Comparison of ENCODE assay signal across 12 cellular contexts in genomic region chr2:20930928-20931327, GRCh38.
A peak's percentile ranks its signal among the peaks of the same experiment; 100 is the strongest.
DNase-seq lines count a peak whose midpoint lies in the region; ATAC-seq, FAIRE-seq and TF ChIP-seq lines count a peak whose summit lies in the region.
"Had no signal": no experiment of that assay in that cellular context is flagged by ENCODE, and none has a peak within 500 bp of the region (broad histone marks: within the 10 kb centered on the region; RNA-seq: fewer than 3 reads in every experiment).

No MANE protein-coding gene starts in this region.

- H3K27me3 ChIP-seq in SK-N-SH (ENCODE audit: insufficient read depth) (no peaks in the 10 kb centered on the region), pancreas (no peaks in the 10 kb centered on the region), testis (no peaks in the 10 kb centered on the region)

- TF ChIP-seq POLR2A in testis (IDR thresholded peaks at IDR 0.05), result no peak

- no peak for TF ChIP-seq RAD21 in SK-N-SH (IDR thresholded peaks at IDR 0.05; ENCODE audit: low read length)

- peak overlapping the region; percentile 12; the same call in 1 of the 2 replicates for H3K4me2 ChIP-seq in SK-N-SH

- H3K9ac ChIP-seq in SK-N-SH, result 0 out of 2 replicates have a peak overlapping the region, but pooled peaks have one; percentile 5

- peak overlapping the region; percentile 24 to 58; a peak in 2 of 4 replicates for H3K27ac ChIP-seq in SK-N-SH (ENCODE audit: low read depth in 2 of 2, low read length in 1 of 2)
- no peak overlapping the region for H3K27ac ChIP-seq in pancreas
- H3K27ac ChIP-seq in testis, result no peak overlapping the region

- H3K36me3 ChIP-seq in SK-N-SH (replicated peaks in 1 of 2; ENCODE audit: control insufficient read depth in 1 of 2, insufficient read depth in 2 of 2, low read length in 1 of 2) (no peaks in the 10 kb centered on the region), pancreas (no peaks in the 10 kb centered on the region), testis (ENCODE audit: low read depth, missing control alignments) (no peaks in the 10 kb centered on the region)

- peak in 3 of 4 donors; percentile 14 to 48 (median 18) for ATAC-seq in pancreas
- no peak for ATAC-seq in GM21825 (IDR thresholded peaks at IDR 0.05; ENCODE audit: unreplicated experiment)
- ATAC-seq: activated CD4-positive, alpha-beta T cell treated with anti-CD3 and anti-CD28 coated beads for 36 hours had no signal

- H3K4me1 ChIP-seq in SK-N-SH (ENCODE audit: control insufficient read depth in 1 of 2, insufficient read depth in 2 of 2, low read depth in 1 of 2, low read length in 1 of 2) (peaks cover 20 to 32% of the 10 kb centered on the region in 2 experiments), pancreas (no peaks in the 10 kb centered on the region), testis (no peaks in the 10 kb centered on the region)

- CTCF ChIA-PET in SK-N-SH (lab: Yijun Ruan, JAX), result interaction anchor here (1.0 to 1.2 kb wide), 3 partner anchors 15 to 149 kb away, joined by 3 read pairs; no protein-coding TSS in a partner anchor

- TF ChIP-seq CTCF in SK-N-SH (IDR thresholded peaks at IDR 0.05), result no peak
- TF ChIP-seq CTCF in foreskin fibroblast (IDR thresholded peaks at IDR 0.05; ENCODE audit: low read depth, low read length), result no peak
- TF ChIP-seq CTCF in pancreas (IDR thresholded peaks at IDR 0.05), result no peak
- TF ChIP-seq CTCF in testis (IDR thresholded peaks at IDR 0.05), result no peak

- 0% methylated on average over 3 of the region's 3 CpGs for WGBS in SK-N-SH (ENCODE audit: low lambda C conversion rate)
- 25 to 31% methylated on average over 3 of the region's 3 CpGs for WGBS in pancreas, 2 donors
- WGBS in testis, 2 donors, result 46 to 51% methylated on average over 3 of the region's 3 CpGs

- H2AFZ ChIP-seq in SK-N-SH (ENCODE audit: low read depth), result no peak overlapping the region

- intact Hi-C loops in pancreas (cut with DNase I), result no loop called here
- intact Hi-C loops in testis (cut with DNase I; ENCODE audit: low total_unique reads), result no loop called here

- peak; percentile 32 to 93; a peak in 3 of 4 replicates for TF ChIP-seq EP300 in SK-N-SH (IDR thresholded peaks at IDR 0.05; ENCODE audit: borderline replicate concordance in 1 of 2, low read depth in 1 of 2, low read length in 1 of 2)

- no peaks in the 10 kb centered on the region for H3K9me2 ChIP-seq in SK-N-SH

- peaks cover 13% of the 10 kb centered on the region for H3F3A ChIP-seq in SK-N-SH (replicated peaks; ENCODE audit: insufficient read depth)

- DNase-seq in GM03348 (ENCODE audit: low spot score) (peak; percentile 65), SK-N-SH (no peak), foreskin fibroblast (peak; percentile 14 to 60), pancreas (no peak), testis (no peak), NK-92 (lab: John Stamatoyannopoulos, UW; ENCODE audit: unreplicated experiment) (no peak), SIG-M5 treated with dmso at 0.1 percent for 504 hours (lab: John Stamatoyannopoulos, UW; ENCODE audit: unreplicated experiment) (no peak)
- DNase-seq: activated CD4-positive, alpha-beta T cell treated with anti-CD3 and anti-CD28 coated beads for 36 hours; GDM1; NCI-H2171 treated with DMSO at 0.1 percent for 48 hours; substantia nigra had no signal

- POLR2A ChIA-PET in SK-N-SH (lab: Yijun Ruan, JAX), result no interaction called here

- H3K79me2 ChIP-seq in SK-N-SH (ENCODE audit: insufficient read depth), result no peaks in the 10 kb centered on the region

- H3K4me3 ChIP-seq in SK-N-SH (ENCODE audit: low read depth in 2 of 2, low read length in 1 of 2) (no peak overlapping the region), foreskin fibroblast (ENCODE audit: low read depth in 1 of 2, low read length in 2 of 2) (no peak overlapping the region), pancreas (no peak overlapping the region), testis (no peak overlapping the region)

- H3K9me3 ChIP-seq in SK-N-SH (no peaks in the 10 kb centered on the region), pancreas (no peaks in the 10 kb centered on the region), testis (no peaks in the 10 kb centered on the region)

- H4K20me1 ChIP-seq in SK-N-SH (ENCODE audit: insufficient read depth), result no peaks in the 10 kb centered on the region

- FAIRE-seq in pancreas (lab: Jason Lieb, UNC), result no peak

TF ChIP-seq in SK-N-SH, 30 proteins besides CTCF, POLR2A, EP300 and RAD21 (continues in another document):
- no peak for TF ChIP-seq SMC3 (IDR thresholded peaks at IDR 0.05; ENCODE audit: low read depth, low read length)
- no peak for TF ChIP-seq TAF1 (IDR thresholded peaks at IDR 0.05; ENCODE audit: borderline replicate concordance, low read depth, low read length)
- TF ChIP-seq MEF2A (IDR thresholded peaks at IDR 0.05; ENCODE audit: borderline replicate concordance, low read depth), result no peak
- no peak for TF ChIP-seq GABPA (IDR thresholded peaks at IDR 0.05; ENCODE audit: low read depth)
- peak; percentile 72; the same call in 1 of the 2 replicates for TF ChIP-seq RXRA (IDR thresholded peaks at IDR 0.05; ENCODE audit: borderline replicate concordance, low read depth)
- peak; percentile 77 for TF ChIP-seq POLR2AphosphoS5 (IDR thresholded peaks at IDR 0.05; ENCODE audit: low read depth, low read length)
- peak; percentile 72; the same call in 1 of the 2 replicates for TF ChIP-seq ZBTB33 (IDR thresholded peaks at IDR 0.05; ENCODE audit: borderline replicate concordance, low read depth)
- TF ChIP-seq EZH2phosphoT487 (IDR thresholded peaks at IDR 0.05; ENCODE audit: borderline replicate concordance, low read depth), result no peak
- no peak for TF ChIP-seq MXI1 (IDR thresholded peaks at IDR 0.05; ENCODE audit: low read depth, low read length)
- TF ChIP-seq NRF1 (IDR thresholded peaks at IDR 0.05; ENCODE audit: low read depth, low read length), result no peak
- peak; percentile 38; the same call in 1 of the 2 replicates for TF ChIP-seq MAX (IDR thresholded peaks at IDR 0.05; ENCODE audit: low read depth)
- TF ChIP-seq NFIC (IDR thresholded peaks at IDR 0.05; ENCODE audit: borderline replicate concordance), result peak; percentile 90
- 0 out of 2 replicates have a peak, but pooled peaks have one; percentile 27 for TF ChIP-seq RCOR1 (IDR thresholded peaks at IDR 0.05; ENCODE audit: low read length)
- no peak for TF ChIP-seq SIN3A (IDR thresholded peaks at IDR 0.05; ENCODE audit: borderline replicate concordance, low read depth, low read length)
- TF ChIP-seq IRF3 (IDR thresholded peaks at IDR 0.05; ENCODE audit: low read depth, low read length), result no peak
- TF ChIP-seq GATA2 (CRISPR knock-in tag; IDR thresholded peaks at IDR 0.05), result no peak
- peak; percentile 74 for TF ChIP-seq TEAD4 (IDR thresholded peaks at IDR 0.05; ENCODE audit: borderline replicate concordance, insufficient read depth)
- peak; percentile 96 for TF ChIP-seq TCF12 (IDR thresholded peaks at IDR 0.05)
- TF ChIP-seq JUND (IDR thresholded peaks at IDR 0.05), result peak; percentile 56
- no peak for TF ChIP-seq USF2 (IDR thresholded peaks at IDR 0.05; ENCODE audit: borderline replicate concordance, low read depth, low read length)
- TF ChIP-seq FOXM1 (IDR thresholded peaks at IDR 0.05; ENCODE audit: low read depth), result peak; percentile 68
- TF ChIP-seq FOSL2 (IDR thresholded peaks at IDR 0.05; ENCODE audit: borderline replicate concordance, low read depth), result peak; percentile 65
- TF ChIP-seq CHD2 (IDR thresholded peaks at IDR 0.05; ENCODE audit: low read length, partially characterized antibody), result no peak
- TF ChIP-seq RFX5 (IDR thresholded peaks at IDR 0.05; ENCODE audit: low read length), result no peak
- no peak; the same call in 1 of the 2 replicates for TF ChIP-seq YY1 (IDR thresholded peaks at IDR 0.05; ENCODE audit: low read depth)
- TF ChIP-seq FOXJ3 (CRISPR knock-in tag; IDR thresholded peaks at IDR 0.05), result no peak

Comparison
In these comparisons a context has a peak if more than half of its experiments do, and no peak if none do; other contexts are left out.
1. DNase-seq: peak in GM03348 (single experiment) and foreskin fibroblast (2 of 2); none in SK-N-SH (single experiment), pancreas (0 of 6), testis (single experiment), NK-92 (single experiment) and SIG-M5 treated with dmso at 0.1 percent for 504 hours (single experiment).
2. H3K27ac ChIP-seq: peak in SK-N-SH (2 of 2); none in pancreas (0 of 4) and testis (0 of 2).